ENCODE assay signal across 10 cellular contexts in the genomic region with DNA sequence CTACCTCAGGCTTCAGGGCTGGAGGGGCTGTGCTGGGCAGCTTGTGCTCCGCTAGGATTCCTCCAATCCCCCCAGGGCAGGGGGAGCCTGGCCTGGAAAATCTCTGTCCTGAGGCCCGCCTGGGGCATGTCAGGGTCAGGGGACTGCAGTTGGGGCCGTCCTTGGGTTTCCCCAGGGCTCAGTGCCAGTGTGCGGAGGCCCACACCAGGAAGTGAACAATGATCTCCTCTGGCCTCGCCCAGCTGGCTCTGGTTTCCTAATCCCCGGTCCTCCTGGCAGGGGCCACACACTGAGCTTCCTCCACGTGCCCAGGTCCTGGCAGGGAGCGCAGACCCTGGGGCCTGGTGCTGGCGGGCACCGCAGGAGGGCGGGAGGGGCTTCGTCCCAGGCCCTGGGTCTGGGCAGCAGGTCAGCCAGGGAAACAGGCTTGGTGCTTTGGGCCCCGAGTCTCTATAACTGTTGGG. TPM values are rescaled to one million over a fixed set of nuclear protein-coding genes. Genes with fewer than 3 reads are reported as not detected.
DNase-seq lines count a peak whose midpoint lies in the region; ATAC-seq and TF ChIP-seq lines count a peak whose summit lies in the region.
"Had no signal": no experiment of that assay in that cellular context is flagged by ENCODE, and none has a peak within 500 bp of the region (broad histone marks: within the 10 kb centered on the region; RNA-seq: fewer than 3 reads in every experiment).

No MANE protein-coding gene starts in this region.

- no peak overlapping the region for H3K4me3 Mint-ChIP-seq in activated T-cell treated with anti-CD3 and anti-CD28 coated beads, Interleukin-2, amount 50 U/mL, for 24 hours

- no peak for TF ChIP-seq CTCF in HCT116 (IDR thresholded peaks at IDR 0.05 in 2 of 3, conservative IDR thresholded peaks at IDR 0.05 in 1 of 3; ENCODE audit: borderline replicate concordance in 1 of 3, insufficient read depth in 1 of 3, low read depth in 2 of 3, low read length in 2 of 3)
- no peak for TF ChIP-seq CTCF in retinal pigment epithelial cell (conservative IDR thresholded peaks at IDR 0.05; ENCODE audit: low read depth, low read length)

- H3K79me2 ChIP-seq in HCT116 (ENCODE audit: insufficient read depth, low read length): no peaks in the 10 kb centered on the region

- peak overlapping the region; percentile 42; the same call in 1 of the 2 replicates for H3K27ac ChIP-seq in HCT116 (ENCODE audit: low read depth, low read length)
- H3K27ac ChIP-seq: ascending aorta had no signal

- no peaks in the 10 kb centered on the region for H4K20me1 ChIP-seq in HCT116 (ENCODE audit: insufficient read depth)

- no peaks in the 10 kb centered on the region for H3K27me3 ChIP-seq in HCT116 (ENCODE audit: insufficient read depth, low read length)
- H3K27me3 ChIP-seq: ascending aorta had no signal

- POLR2A ChIA-PET in HCT116 (lab: Charles Lee): interaction anchor here (0.6 kb wide), 1 partner anchor 231 kb away, joined by 4 read pairs; the partner anchor contains the start of genes POLR2L and TSPAN4

- CTCF ChIA-PET in HCT116 (lab: Charles Lee): no interaction called here

- no peaks in the 10 kb centered on the region for H3K9me3 ChIP-seq in HCT116 (ENCODE audit: control insufficient read depth in 1 of 2, insufficient read depth in 1 of 2, low read depth in 1 of 2, low read length in 2 of 2)
- H3K9me3 ChIP-seq: ascending aorta had no signal

- DNase-seq in HCT116 (ENCODE audit: low read depth, low spot score) (peak; percentile 4), RPMI7951 (ENCODE audit: low read depth) (peak; percentile 76), glomerular visceral epithelial cell (ENCODE audit: extremely low spot score) (peak; percentile 64), retinal pigment epithelial cell (ENCODE audit: low read depth) (peak; percentile 87), midbrain (lab: John Stamatoyannopoulos, UW) (no peak), RPMI8226 (no peak)
- DNase-seq in activated T-cell treated with anti-CD3 and anti-CD28 coated beads, Interleukin-2, amount 50 U/mL, for 24 hours: no peak

- no peaks in the 10 kb centered on the region for H3K9me2 ChIP-seq in HCT116 (ENCODE audit: insufficient read depth)

- H3K4me3 ChIP-seq in HCT116 (replicated peaks in 1 of 2; ENCODE audit: low read depth in 1 of 2, low read length in 2 of 2) (no peak overlapping the region), retinal pigment epithelial cell (ENCODE audit: low read length) (no peak overlapping the region)
- H3K4me3 ChIP-seq: ascending aorta had no signal

- intact Hi-C loops in HCT116 (cut with micrococcal nuclease): no loop called here

- H3K4me1 ChIP-seq in HCT116 (ENCODE audit: control insufficient read depth in 1 of 2, insufficient read depth in 2 of 2, low read length in 2 of 2): peaks cover 19 to 33% of the 10 kb centered on the region in 2 experiments
- H3K4me1 ChIP-seq: ascending aorta had no signal

- peak overlapping the region; percentile 36 for H3K9ac ChIP-seq in HCT116 (ENCODE audit: low read length)

- peak overlapping the region; percentile 52 for H3K4me2 ChIP-seq in HCT116 (ENCODE audit: low read length)

- no peak overlapping the region for H3K27ac Mint-ChIP-seq in activated T-cell treated with anti-CD3 and anti-CD28 coated beads, Interleukin-2, amount 50 U/mL, for 24 hours

- no peak for TF ChIP-seq RAD21 in HCT116 (IDR thresholded peaks at IDR 0.05; ENCODE audit: low read depth)

- H3K27me3 Mint-ChIP-seq in activated T-cell treated with anti-CD3 and anti-CD28 coated beads, Interleukin-2, amount 50 U/mL, for 24 hours: no peaks in the 10 kb centered on the region

- ATAC-seq in HCT116: peak; percentile 47
- ATAC-seq in GM19023 (IDR thresholded peaks at IDR 0.05; ENCODE audit: unreplicated experiment): no peak

- H3K9me3 Mint-ChIP-seq in activated T-cell treated with anti-CD3 and anti-CD28 coated beads, Interleukin-2, amount 50 U/mL, for 24 hours: no peaks in the 10 kb centered on the region

- TF ChIP-seq POLR2A in HCT116 (IDR thresholded peaks at IDR 0.05; ENCODE audit: borderline replicate concordance, extremely low read depth, insufficient read depth, insufficient read length): no peak

- no peaks in the 10 kb centered on the region for H3K36me3 Mint-ChIP-seq in activated T-cell treated with anti-CD3 and anti-CD28 coated beads, Interleukin-2, amount 50 U/mL, for 24 hours (ENCODE audit: low read depth)

- H3K4me1 Mint-ChIP-seq in activated T-cell treated with anti-CD3 and anti-CD28 coated beads, Interleukin-2, amount 50 U/mL, for 24 hours (ENCODE audit: low read depth): no peaks in the 10 kb centered on the region

- BruUV-seq in HCT116 (replicated peaks; lab: Mats Ljungman, UMichigan): no TSS peak

- RAD21 ChIA-PET in HCT116 (lab: Charles Lee; ENCODE audit: low non-redundant PET in 1 of 2, low total read pairs in 2 of 2, uncharacterized antibody in 2 of 2, unreplicated experiment in 2 of 2): no interaction called here

- no peak overlapping the region for H2AFZ ChIP-seq in HCT116 (ENCODE audit: low read depth, low read length, poor library complexity, severe bottlenecking)

- H3K36me3 ChIP-seq in HCT116 (ENCODE audit: control insufficient read depth in 1 of 2, insufficient read depth in 2 of 2, low read length in 2 of 2): no peaks in the 10 kb centered on the region
- H3K36me3 ChIP-seq: ascending aorta had no signal

TF ChIP-seq in HCT116, 20 proteins besides CTCF, POLR2A, EP300 and RAD21:
- no peak for TF ChIP-seq SRF (IDR thresholded peaks at IDR 0.05; ENCODE audit: low read depth)
- TF ChIP-seq, protein P1, sequence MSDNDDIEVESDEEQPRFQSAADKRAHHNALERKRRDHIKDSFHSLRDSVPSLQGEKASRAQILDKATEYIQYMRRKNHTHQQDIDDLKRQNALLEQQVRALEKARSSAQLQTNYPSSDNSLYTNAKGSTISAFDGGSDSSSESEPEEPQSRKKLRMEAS (IDR thresholded peaks at IDR 0.05): peak; percentile 90; the same call in 1 of the 2 replicates
TF ChIP-seq in HCT116: peak in this region for 1.

RNA-seq across cellular contexts. Expression of gene MUC2, which starts 1.4 kb away (rescaled TPM):
- 0.47 TPM for total RNA-seq in HCT116 (2021; ENCODE audit: unreplicated experiment)
- polyA plus RNA-seq in HCT116 (2012): 0.09 and 0.25 TPM in 2 replicates
- total RNA-seq in RPMI7951 (2014; rRNA removed; shearing (Covaris generic)): not detected in 2 replicates
- total RNA-seq: mononuclear cell had no signal

RNA-seq across cellular contexts. Expression of gene MUC6, which starts 36.8 kb away (rescaled TPM):
- total RNA-seq in HCT116 (2021; ENCODE audit: unreplicated experiment): 0.02 TPM
- 0.21 and 0.36 TPM in 2 replicates for polyA plus RNA-seq in HCT116 (2012)
- total RNA-seq in RPMI7951 (2014; rRNA removed; shearing (Covaris generic)): under 0.01 and 0.10 TPM in 2 replicates
- total RNA-seq: ascending aorta had no signal

Comparison
In these comparisons a context has a peak if more than half of its experiments do, and no peak if none do; other contexts are left out.
1. DNase-seq: peak in HCT116 (single experiment), RPMI7951 (single experiment), glomerular visceral epithelial cell (single experiment) and retinal pigment epithelial cell (single experiment); none in midbrain (single experiment), RPMI8226 (single experiment) and activated T-cell treated with anti-CD3 and anti-CD28 coated beads, Interleukin-2, amount 50 U/mL, for 24 hours (single experiment).